In genomic region chrX:153688534-153688899, GRCh38 we compare ENCODE assay signal across 8 cellular contexts. TPM values are rescaled to one million over a fixed set of nuclear protein-coding genes. Genes with fewer than 3 reads are reported as not detected.
DNase-seq lines count a peak whose midpoint lies in the region; ATAC-seq and TF ChIP-seq lines count a peak whose summit lies in the region.
"Had no signal": no experiment of that assay in that cellular context is flagged by ENCODE, and none has a peak within 500 bp of the region (broad histone marks: within the 10 kb centered on the region; RNA-seq: fewer than 3 reads in every experiment).

No MANE protein-coding gene starts in this region.

- POLR2A ChIA-PET in GM10248 (lab: Yijun Ruan, JAX): no interaction called here

- H3K4me2 ChIP-seq in MM.1S (ENCODE audit: low read depth, low read length): no peak overlapping the region

- TF ChIP-seq POLR2A in gastroesophageal sphincter (IDR thresholded peaks at IDR 0.05): no peak

- peak overlapping the region; percentile 40 for H3K4me3 ChIP-seq in RWPE2 (ENCODE audit: severe bottlenecking)
- peak overlapping the region; percentile 65 to 83 for H3K4me3 ChIP-seq in gastroesophageal sphincter
- peak overlapping the region; percentile 65 for H3K4me3 ChIP-seq in thoracic aorta
- no peak overlapping the region for H3K4me3 ChIP-seq in MM.1S (ENCODE audit: low read length)

- no CpG with 5 or more reads among the region's 52 CpGs for WGBS in gastroesophageal sphincter (ENCODE audit: low coverage in 1 of 2), 2 donors

- no peak overlapping the region for H2AFZ ChIP-seq in MM.1S (ENCODE audit: low read length)

- no peaks in the 10 kb centered on the region for H3K27me3 ChIP-seq in RWPE2 (ENCODE audit: insufficient read depth, poor library complexity, severe bottlenecking)
- no peaks in the 10 kb centered on the region for H3K27me3 ChIP-seq in gastroesophageal sphincter
- H3K27me3 ChIP-seq in thoracic aorta (replicated peaks; ENCODE audit: insufficient read depth): no peaks in the 10 kb centered on the region
- peaks cover 5% of the 10 kb centered on the region; the same call in 1 of the 2 replicates for H3K27me3 ChIP-seq in MM.1S (replicated peaks; ENCODE audit: insufficient read depth, low read length)

- no peak for TF ChIP-seq CTCF in RWPE2 (IDR thresholded peaks at IDR 0.05; ENCODE audit: poor library complexity, severe bottlenecking)
- no peak for TF ChIP-seq CTCF in gastroesophageal sphincter (IDR thresholded peaks at IDR 0.05)
- no peak for TF ChIP-seq CTCF in thoracic aorta (IDR thresholded peaks at IDR 0.05)
- no peak for TF ChIP-seq CTCF in GM10248 (IDR thresholded peaks at IDR 0.05; ENCODE audit: control extremely low read depth, extremely low read depth, low read depth, missing control alignments)
- TF ChIP-seq CTCF in MM.1S (IDR thresholded peaks at IDR 0.05; ENCODE audit: low read length): no peak

- no peaks in the 10 kb centered on the region for H3K9me2 ChIP-seq in MM.1S (replicated peaks; ENCODE audit: insufficient read depth, low read length)

- no peak for ATAC-seq in RWPE2 (ENCODE audit: low read depth)
- no peak for ATAC-seq in gastroesophageal sphincter
- ATAC-seq in thoracic aorta (ENCODE audit: insufficient number of reproducible peaks, low FRiP score, low read depth): no peak

- H3K9me3 ChIP-seq in RWPE2 (ENCODE audit: severe bottlenecking) (no peaks in the 10 kb centered on the region), gastroesophageal sphincter (no peaks in the 10 kb centered on the region), thoracic aorta (no peaks in the 10 kb centered on the region), MM.1S (replicated peaks; ENCODE audit: insufficient read depth, low read length) (no peaks in the 10 kb centered on the region)
- H3K9me3 ChIP-seq: neutrophil had no signal

- no peaks in the 10 kb centered on the region for H3K4me1 ChIP-seq in RWPE2 (ENCODE audit: insufficient read depth, poor library complexity, severe bottlenecking)
- peaks cover 0 to 33% (median 0%) of the 10 kb centered on the region in 3 donors for H3K4me1 ChIP-seq in gastroesophageal sphincter
- H3K4me1 ChIP-seq in thoracic aorta (ENCODE audit: control insufficient read depth in 1 of 2, low read depth in 2 of 2): peaks cover 0 to 8% of the 10 kb centered on the region in 2 donors
- no peaks in the 10 kb centered on the region for H3K4me1 ChIP-seq in MM.1S (ENCODE audit: low read length)

- peaks cover 5% of the 10 kb centered on the region; the same call in 1 of the 2 replicates for H3K36me3 ChIP-seq in RWPE2 (ENCODE audit: low read depth)
- no peaks in the 10 kb centered on the region for H3K36me3 ChIP-seq in gastroesophageal sphincter
- H3K36me3 ChIP-seq in thoracic aorta: no peaks in the 10 kb centered on the region
- H3K36me3 ChIP-seq in MM.1S (replicated peaks; ENCODE audit: insufficient read depth, low read length): no peaks in the 10 kb centered on the region
- H3K36me3 ChIP-seq: neutrophil had no signal

- CTCF ChIA-PET in GM10248 (lab: Yijun Ruan, JAX): no interaction called here

- no peaks in the 10 kb centered on the region for H4K20me1 ChIP-seq in MM.1S (ENCODE audit: insufficient read depth, low read length)

- no peak overlapping the region for H3K9ac ChIP-seq in MM.1S (ENCODE audit: low read length)

- no peak for DNase-seq in RWPE2 (ENCODE audit: low spot score)
- no peak for DNase-seq in thoracic aorta (ENCODE audit: low spot score)
- DNase-seq in GM10248 (ENCODE audit: extremely low spot score): no peak
- DNase-seq in MM.1S: no peak
- DNase-seq: MV-4-11 had no signal

- no peaks in the 10 kb centered on the region for H3F3A ChIP-seq in MM.1S (ENCODE audit: insufficient read depth, low read length)

- H3K79me2 ChIP-seq in MM.1S (ENCODE audit: low read length): no peaks in the 10 kb centered on the region

- H3K27ac ChIP-seq in RWPE2 (ENCODE audit: poor library complexity, severe bottlenecking) (peak overlapping the region; percentile 48), gastroesophageal sphincter (peak overlapping the region; percentile 82 to 88 (median 86)), thoracic aorta (no peak overlapping the region), MM.1S (ENCODE audit: low read length) (no peak overlapping the region)
- H3K27ac ChIP-seq: neutrophil had no signal

- no peak for TF ChIP-seq EP300 in gastroesophageal sphincter (IDR thresholded peaks at IDR 0.05)

RNA-seq across cellular contexts. Expression of gene SLC6A8, which starts 0.8 kb away (rescaled TPM):
- total RNA-seq in gastroesophageal sphincter: 10 to 100 TPM; 25.3 to 86.6 (median 37.9) TPM
- total RNA-seq in thoracic aorta: 10 to 100 TPM; 16.8 to 16.9 TPM

RNA-seq across cellular contexts. Expression of gene PNCK, which starts 14.9 kb away (rescaled TPM):
- 10 to 100 TPM; 14.4 to 55.9 (median 30.1) TPM for total RNA-seq in gastroesophageal sphincter
- 1 to 10 TPM; 1.2 to 3.2 TPM for total RNA-seq in thoracic aorta
- total RNA-seq: dermis microvascular lymphatic vessel endothelial cell had no signal

RNA-seq across cellular contexts. Expression of gene BCAP31, which starts 35.7 kb away (rescaled TPM):
- total RNA-seq in gastroesophageal sphincter (100 to 1,000 TPM in 2 of 4 donors, 10 to 100 TPM in 2; 76.1 to 125 (median 104) TPM), thoracic aorta (100 to 1,000 TPM in 1 of 2 donors, 10 to 100 TPM in 1; 82.7 to 104 TPM)

RNA-seq across cellular contexts. Expression of gene ABCD1, which starts 36.1 kb away (rescaled TPM):
- total RNA-seq in gastroesophageal sphincter (10 to 100 TPM; 14.4 to 38.8 (median 22.0) TPM), thoracic aorta (10 to 100 TPM; 24.3 to 40.6 TPM)

RNA-seq across cellular contexts. Expression of gene DUSP9, which starts 41.5 kb away (rescaled TPM):
- total RNA-seq in gastroesophageal sphincter (not detected), thoracic aorta (not detected)

Comparison
In these comparisons a context has a peak if more than half of its experiments do, and no peak if none do; other contexts are left out.
1. H3K27ac ChIP-seq: peak in RWPE2 (single experiment) and gastroesophageal sphincter (4 of 4); none in thoracic aorta (0 of 2) and MM.1S (single experiment).